ENCODE assay signal across 18 cellular contexts in genomic region chr2:12636837-12637581, GRCh38.
DNase-seq lines count a peak whose midpoint lies in the region; ATAC-seq and TF ChIP-seq lines count a peak whose summit lies in the region.
"Had no signal": no experiment of that assay in that cellular context is flagged by ENCODE, and none has a peak within 500 bp of the region (broad histone marks: within the 10 kb centered on the region; RNA-seq: fewer than 3 reads in every experiment).

No MANE protein-coding gene starts in this region.

- H3K27me3 Mint-ChIP-seq in activated CD4-positive, alpha-beta T cell treated with anti-CD3 and anti-CD28 coated beads for 36 hours: no peaks in the 10 kb centered on the region
- H3K27me3 Mint-ChIP-seq: CD4-positive, alpha-beta memory T cell had no signal

- H3K4me3 ChIP-seq in cardiac fibroblast (replicated peaks in 1 of 2; ENCODE audit: low read depth in 2 of 2, low read length in 2 of 2): no peak overlapping the region
- H3K4me3 ChIP-seq: SJSA1, skin epidermis had no signal

- no peaks in the 10 kb centered on the region for H3K36me3 Mint-ChIP-seq in activated CD4-positive, alpha-beta T cell treated with anti-CD3 and anti-CD28 coated beads for 36 hours (ENCODE audit: low read depth)
- H3K36me3 Mint-ChIP-seq: CD4-positive, alpha-beta memory T cell; memory B cell had no signal

- ATAC-seq in activated CD4-positive, alpha-beta T cell treated with anti-CD3 and anti-CD28 coated beads for 36 hours: peak; percentile 33
- ATAC-seq in GM21723 (IDR thresholded peaks at IDR 0.05; ENCODE audit: unreplicated experiment): no peak
- ATAC-seq: HCT116 had no signal

- H3K4me1 Mint-ChIP-seq in activated CD4-positive, alpha-beta T cell treated with anti-CD3 and anti-CD28 coated beads for 36 hours: peaks cover 29% of the 10 kb centered on the region

- POLR2A ChIA-PET in activated CD4-positive, alpha-beta T cell treated with anti-CD3 and anti-CD28 coated beads for 36 hours (lab: Charles Lee): interaction anchor here (1.0 kb wide), 1 partner anchor 22 kb away, joined by 5 read pairs; no protein-coding TSS in a partner anchor
- POLR2A ChIA-PET in GM10248 (lab: Yijun Ruan, JAX): no interaction called here

- no peak overlapping the region for H3K4me3 Mint-ChIP-seq in activated CD4-positive, alpha-beta T cell treated with anti-CD3 and anti-CD28 coated beads for 36 hours
- H3K4me3 Mint-ChIP-seq: CD4-positive, alpha-beta memory T cell; memory B cell had no signal

- no peak for DNase-seq in activated CD4-positive, alpha-beta T cell treated with anti-CD3 and anti-CD28 coated beads for 36 hours
- DNase-seq in activated CD4-positive, alpha-beta T cell treated with anti-CD3 and anti-CD28 coated beads for 4 hours: no peak
- DNase-seq in cardiac fibroblast (ENCODE audit: low read depth in 2 of 2) (peak; percentile 34), left kidney (ENCODE audit: low read depth, low spot score) (peak; percentile 25), stromal cell of bone marrow (ENCODE audit: low read depth) (peak; percentile 21), GM10248 (ENCODE audit: extremely low spot score) (no peak), glomerular visceral epithelial cell (ENCODE audit: extremely low spot score) (no peak)
- DNase-seq: 8988T; activated CD4-positive, alpha-beta T cell treated with anti-CD3 and anti-CD28 coated beads, Interleukin-2, amount 50 U/mL, for 4 hours; activated T-cell treated with anti-CD3 and anti-CD28 coated beads, Interleukin-2, amount 50 U/mL, for 48 hours; CD4-positive, alpha-beta memory T cell; NCI-H1092; stimulated activated naive CD4-positive, alpha-beta T cell treated with Interleukin-2 at 50 U/mL for 16 hours had no signal

- H3K27ac Mint-ChIP-seq in activated CD4-positive, alpha-beta T cell treated with anti-CD3 and anti-CD28 coated beads for 36 hours: no peak overlapping the region
- H3K27ac Mint-ChIP-seq: memory B cell had no signal

- intact Hi-C loops in activated CD4-positive, alpha-beta T cell treated with anti-CD3 and anti-CD28 coated beads for 36 hours (cut with DNase I, micrococcal nuclease): no loop called here

- H3K9me3 Mint-ChIP-seq in activated CD4-positive, alpha-beta T cell treated with anti-CD3 and anti-CD28 coated beads for 36 hours (ENCODE audit: low read depth): no peaks in the 10 kb centered on the region
- H3K9me3 Mint-ChIP-seq: memory B cell had no signal

- CTCF ChIA-PET in activated CD4-positive, alpha-beta T cell treated with anti-CD3 and anti-CD28 coated beads for 36 hours (lab: Charles Lee): interaction anchor here (1.1 kb wide), 1 partner anchor 30 kb away, joined by 3 read pairs; no protein-coding TSS in a partner anchor
- CTCF ChIA-PET in GM10248 (lab: Yijun Ruan, JAX): no interaction called here

- TF ChIP-seq CTCF in cardiac fibroblast (IDR thresholded peaks at IDR 0.05; ENCODE audit: low read depth, low read length) (no peak), GM10248 (IDR thresholded peaks at IDR 0.05; ENCODE audit: control extremely low read depth, extremely low read depth, low read depth, missing control alignments) (no peak)

Comparison
In these comparisons a context has a peak if more than half of its experiments do, and no peak if none do; other contexts are left out.
1. DNase-seq: peak in cardiac fibroblast (2 of 2), left kidney (single experiment) and stromal cell of bone marrow (single experiment); none in activated CD4-positive, alpha-beta T cell treated with anti-CD3 and anti-CD28 coated beads for 36 hours (single experiment), activated CD4-positive, alpha-beta T cell treated with anti-CD3 and anti-CD28 coated beads for 4 hours (0 of 2), GM10248 (single experiment) and glomerular visceral epithelial cell (single experiment).